16 cellular contexts compared by ENCODE assay signal in genomic region chrX:135988245-135988644, GRCh38. TPM values are rescaled to one million over a fixed set of nuclear protein-coding genes. Genes with fewer than 3 reads are reported as not detected.
A peak's percentile ranks its signal among the peaks of the same experiment; 100 is the strongest.
DNase-seq lines count a peak whose midpoint lies in the region; ATAC-seq and TF ChIP-seq lines count a peak whose summit lies in the region.
"Had no signal": no experiment of that assay in that cellular context is flagged by ENCODE, and none has a peak within 500 bp of the region (broad histone marks: within the 10 kb centered on the region; RNA-seq: fewer than 3 reads in every experiment).

No MANE protein-coding gene starts in this region.

- no peaks in the 10 kb centered on the region for H3K4me1 ChIP-seq in neural progenitor cell
- H3K4me1 ChIP-seq in tibial nerve = peaks cover 0 to 17% (median 0%) of the 10 kb centered on the region in 4 donors
- H3K4me1 ChIP-seq: Caco-2 had no signal

- no peaks in the 10 kb centered on the region for H3K9me3 Mint-ChIP-seq in activated T-cell treated with anti-CD3 and anti-CD28 coated beads, Interleukin-2, amount 50 U/mL, for 72 hours
- H3K9me3 Mint-ChIP-seq in central memory CD8-positive, alpha-beta T cell = no peaks in the 10 kb centered on the region
- peaks cover 13% of the 10 kb centered on the region for H3K9me3 Mint-ChIP-seq in neural progenitor cell
- H3K9me3 Mint-ChIP-seq: CD8-positive, alpha-beta T cell; GM23338 had no signal

- H3K4me3 Mint-ChIP-seq in activated T-cell treated with anti-CD3 and anti-CD28 coated beads, Interleukin-2, amount 50 U/mL, for 72 hours = peak overlapping the region in 1 of 2 donors; percentile 74
- H3K4me3 Mint-ChIP-seq in T-helper 17 cell (peak overlapping the region; percentile 82), neural progenitor cell (no peak overlapping the region)
- H3K4me3 Mint-ChIP-seq in central memory CD8-positive, alpha-beta T cell = no peak overlapping the region
- H3K4me3 Mint-ChIP-seq: CD14-positive monocyte, GM23338 had no signal

- 73 to 76% methylated on average over 4 of the region's 4 CpGs for WGBS in tibial nerve, 2 donors

- no peaks in the 10 kb centered on the region for H3K9me3 ChIP-seq in T-helper 17 cell (ENCODE audit: control insufficient read depth, low read length, poor library complexity, severe bottlenecking)
- H3K9me3 ChIP-seq in neural progenitor cell (ENCODE audit: low read depth) = peaks cover 3% of the 10 kb centered on the region
- H3K9me3 ChIP-seq in tibial nerve = no peaks in the 10 kb centered on the region
- H3K9me3 ChIP-seq: Caco-2 had no signal

- TF ChIP-seq EP300 in tibial nerve (IDR thresholded peaks at IDR 0.05) = no peak

- no peaks in the 10 kb centered on the region for H4K20me1 ChIP-seq in neural progenitor cell (ENCODE audit: low read depth)

- peaks cover 23% of the 10 kb centered on the region for H3K4me1 Mint-ChIP-seq in activated T-cell treated with anti-CD3 and anti-CD28 coated beads, Interleukin-2, amount 50 U/mL, for 72 hours (ENCODE audit: low read depth)
- peaks cover 50% of the 10 kb centered on the region for H3K4me1 Mint-ChIP-seq in T-helper 17 cell
- H3K4me1 Mint-ChIP-seq in central memory CD8-positive, alpha-beta T cell = peaks cover 53% of the 10 kb centered on the region
- H3K4me1 Mint-ChIP-seq in neural progenitor cell = peaks cover 11% of the 10 kb centered on the region

- H3K79me2 ChIP-seq in neural progenitor cell (ENCODE audit: low read depth) = peaks cover 60% of the 10 kb centered on the region

- H3K9ac ChIP-seq in neural progenitor cell = no peak overlapping the region

- H3K27me3 ChIP-seq in neural progenitor cell (no peaks in the 10 kb centered on the region), tibial nerve (no peaks in the 10 kb centered on the region)

- peaks cover 17% of the 10 kb centered on the region for H3K27me3 Mint-ChIP-seq in activated T-cell treated with anti-CD3 and anti-CD28 coated beads, Interleukin-2, amount 50 U/mL, for 72 hours (ENCODE audit: low read depth)
- no peaks in the 10 kb centered on the region for H3K27me3 Mint-ChIP-seq in T-helper 17 cell
- no peaks in the 10 kb centered on the region for H3K27me3 Mint-ChIP-seq in central memory CD8-positive, alpha-beta T cell
- H3K27me3 Mint-ChIP-seq in neural progenitor cell (ENCODE audit: insufficient read depth, low read depth) = no peaks in the 10 kb centered on the region

- H2AFZ ChIP-seq in neural progenitor cell (replicated peaks) = no peak overlapping the region
- H2AFZ ChIP-seq: GM23338 had no signal

- H3K36me3 Mint-ChIP-seq in activated T-cell treated with anti-CD3 and anti-CD28 coated beads, Interleukin-2, amount 50 U/mL, for 72 hours (ENCODE audit: insufficient read depth in 2 of 2) = peaks cover 0 to 2% of the 10 kb centered on the region in 2 donors
- H3K36me3 Mint-ChIP-seq in T-helper 17 cell (ENCODE audit: low read depth) (peaks cover 8% of the 10 kb centered on the region), neural progenitor cell (peaks cover 2% of the 10 kb centered on the region)
- H3K36me3 Mint-ChIP-seq in central memory CD8-positive, alpha-beta T cell (ENCODE audit: insufficient read depth) = peaks cover 14% of the 10 kb centered on the region

- H3K4me3 ChIP-seq in neural progenitor cell = no peak overlapping the region
- no peak overlapping the region for H3K4me3 ChIP-seq in tibial nerve
- H3K4me3 ChIP-seq: GM23338 had no signal

- no peak for TF ChIP-seq POLR2A in tibial nerve (IDR thresholded peaks at IDR 0.05)

- no peak for TF ChIP-seq CTCF in neural progenitor cell (IDR thresholded peaks at IDR 0.05)
- TF ChIP-seq CTCF in tibial nerve (IDR thresholded peaks at IDR 0.05) = no peak

- H3K36me3 ChIP-seq in neural progenitor cell (no peaks in the 10 kb centered on the region), tibial nerve (no peaks in the 10 kb centered on the region)

- no peaks in the 10 kb centered on the region for H3F3A ChIP-seq in neural progenitor cell (ENCODE audit: low read depth)

- ATAC-seq in activated T-cell treated with anti-CD3 and anti-CD28 coated beads, Interleukin-2, amount 50 U/mL, for 72 hours (replicated peaks in 1 of 2) = no peak
- no peak for ATAC-seq in T-helper 17 cell
- no peak for ATAC-seq in central memory CD8-positive, alpha-beta T cell (replicated peaks; ENCODE audit: extremely low read depth, poor library complexity, severe bottlenecking)
- ATAC-seq in GM19467 (IDR thresholded peaks at IDR 0.05; ENCODE audit: unreplicated experiment) = no peak
- ATAC-seq: CD8-positive, alpha-beta T cell; GM23338 had no signal

- peak overlapping the region; percentile 18 for H3K4me2 ChIP-seq in neural progenitor cell
- H3K4me2 ChIP-seq: GM23338 had no signal

- peak overlapping the region; percentile 60 for H3K27ac Mint-ChIP-seq in activated T-cell treated with anti-CD3 and anti-CD28 coated beads, Interleukin-2, amount 50 U/mL, for 72 hours
- H3K27ac Mint-ChIP-seq in T-helper 17 cell = no peak overlapping the region
- H3K27ac Mint-ChIP-seq in central memory CD8-positive, alpha-beta T cell (ENCODE audit: low read depth) = peak overlapping the region; percentile 85
- no peak overlapping the region for H3K27ac Mint-ChIP-seq in neural progenitor cell
- H3K27ac Mint-ChIP-seq: CD8-positive, alpha-beta T cell; GM23338 had no signal

- DNase-seq in activated T-cell treated with anti-CD3 and anti-CD28 coated beads, Interleukin-2, amount 50 U/mL, for 72 hours = no peak
- no peak for DNase-seq in activated T-cell treated with anti-CD3 and anti-CD28 coated beads, Interleukin-2, amount 50 U/mL, for 48 hours
- DNase-seq in T-helper 17 cell (no peak), neural progenitor cell (ENCODE audit: low spot score) (no peak), tibial nerve (ENCODE audit: low spot score in 2 of 2) (no peak), ecto neural progenitor cell (ENCODE audit: low spot score) (no peak)
- no peak for DNase-seq in central memory CD8-positive, alpha-beta T cell (ENCODE audit: low spot score in 2 of 2)
- DNase-seq: Caco-2; CD8-positive, alpha-beta T cell; DND-41; GDM1; H7 had no signal

- no peak overlapping the region for H3K27ac ChIP-seq in neural progenitor cell
- H3K27ac ChIP-seq in tibial nerve = no peak overlapping the region
- H3K27ac ChIP-seq: 22Rv1 had no signal

RNA-seq across cellular contexts. Expression of gene SLC9A6, which starts 3.0 kb away (rescaled TPM):
- 10 to 100 TPM; 11.4 to 12.2 TPM for total RNA-seq in activated T-cell treated with anti-CD3 and anti-CD28 coated beads, Interleukin-2, amount 50 U/mL, for 72 hours
- total RNA-seq in T-helper 17 cell = 10 to 100 TPM; 23.9 to 26.3 TPM
- 23.5 and 24.2 TPM in 2 replicates for total RNA-seq in neural progenitor cell (ENCODE audit: low replicate concordance)
- 10 to 100 TPM; 12.9 to 23.9 (median 18.7) TPM for total RNA-seq in tibial nerve

RNA-seq across cellular contexts. Expression of gene MMGT1, which starts 14.5 kb away (rescaled TPM):
- 10 to 100 TPM; 20.1 to 21.7 TPM for total RNA-seq in activated T-cell treated with anti-CD3 and anti-CD28 coated beads, Interleukin-2, amount 50 U/mL, for 72 hours
- 10 to 100 TPM; 27.0 to 29.9 TPM for total RNA-seq in T-helper 17 cell
- 22.1 and 26.0 TPM in 2 replicates for total RNA-seq in neural progenitor cell (ENCODE audit: low replicate concordance)
- 10 to 100 TPM; 24.1 to 31.6 (median 28.3) TPM for total RNA-seq in tibial nerve

Comparison
In these comparisons a context has a peak if more than half of its experiments do, and no peak if none do; other contexts are left out.
1. H3K27ac Mint-ChIP-seq: peak in activated T-cell treated with anti-CD3 and anti-CD28 coated beads, Interleukin-2, amount 50 U/mL, for 72 hours (single experiment) and central memory CD8-positive, alpha-beta T cell (single experiment); none in T-helper 17 cell (single experiment) and neural progenitor cell (single experiment).